In genomic region chr1:222634180-222635013, GRCh38 we compare ENCODE assay signal across 8 cellular contexts. TPM values are rescaled to one million over a fixed set of nuclear protein-coding genes. Genes with fewer than 3 reads are reported as not detected.
DNase-seq lines count a peak whose midpoint lies in the region; ATAC-seq and TF ChIP-seq lines count a peak whose summit lies in the region.

No MANE protein-coding gene starts in this region.

- H3K36me3 Mint-ChIP-seq in MCF 10A (ENCODE audit: insufficient read depth, unreplicated experiment) = peaks cover 92% of the 10 kb centered on the region

- peaks cover 6% of the 10 kb centered on the region for H3K4me1 Mint-ChIP-seq in MCF 10A (ENCODE audit: insufficient read depth, unreplicated experiment)

- intact Hi-C loops in MCF 10A (cut with micrococcal nuclease) = loop anchor here (1.0 to 5.0 kb wide), 3 partner anchors 45 to 169 kb away; partner anchors contain the start of gene TAF1A

- CTCF ChIA-PET in AG04450 (lab: Charles Lee) = interaction anchor here (0.6 to 5.9 kb wide), 30 partner anchors 10 to 179 kb away, joined by 3 to 134 read pairs (median 4); partner anchors contain the start of gene TAF1A
- CTCF ChIA-PET in MCF 10A (lab: Yijun Ruan, JAX) = interaction anchor here (0.5 to 6.2 kb wide), 50 partner anchors 8 to 1196 kb away, joined by 3 to 201 read pairs (median 5); partner anchors contain the start of genes DUSP10, HHIPL2 and TAF1A

- ATAC-seq in GM18502 (IDR thresholded peaks at IDR 0.05; ENCODE audit: poor library complexity, unreplicated experiment) = peak; percentile 86
- ATAC-seq in HG03045 (IDR thresholded peaks at IDR 0.05; ENCODE audit: unreplicated experiment) = peak; percentile 53

- TF ChIP-seq CTCF in AG04450 (IDR thresholded peaks at IDR 0.05; ENCODE audit: low read depth, low read length) (peak; percentile 85), MCF 10A (IDR thresholded peaks at IDR 0.05; ENCODE audit: unreplicated experiment) (peak; percentile 97)

- DNase-seq in AG04450 (ENCODE audit: low read depth, low spot score) (peak; percentile 85), NCI-H2081 (lab: John Stamatoyannopoulos, UW) (peak; percentile 92), T-helper 22 cell (ENCODE audit: low read depth) (peak; percentile 38), MCF 10A (ENCODE audit: unreplicated experiment) (peak; percentile 97), iris pigment epithelial cell (ENCODE audit: low read depth) (peak; percentile 87)
- peak; percentile 65 to 78 for DNase-seq in stimulated activated CD4-positive, alpha-beta T cell treated with anti-CD3 and anti-CD28 coated beads, Interleukin-2, amount 100 ng/mL, for 48 hours

- H3K27me3 Mint-ChIP-seq in MCF 10A (ENCODE audit: insufficient read depth, unreplicated experiment) = no peaks in the 10 kb centered on the region

- no peaks in the 10 kb centered on the region for H3K9me3 ChIP-seq in AG04450 (ENCODE audit: control insufficient read depth, insufficient read depth, low read length)

- H3K4me3 Mint-ChIP-seq in MCF 10A (ENCODE audit: unreplicated experiment) = no peak overlapping the region

- H3K27me3 ChIP-seq in AG04450 (ENCODE audit: control insufficient read depth, insufficient read depth, low read length) = no peaks in the 10 kb centered on the region

- no peak overlapping the region for H3K27ac ChIP-seq in AG04450 (ENCODE audit: low read depth, low read length)

- H3K27ac Mint-ChIP-seq in MCF 10A (ENCODE audit: low read depth, unreplicated experiment) = peak overlapping the region; percentile 55

- no peaks in the 10 kb centered on the region for H3K9me3 Mint-ChIP-seq in MCF 10A (ENCODE audit: unreplicated experiment)

- H3K4me3 ChIP-seq in AG04450 (ENCODE audit: low read depth, low read length) = no peak overlapping the region

- no TSS peak for BruUV-seq in MCF 10A (replicated peaks; lab: Mats Ljungman, UMichigan)

- POLR2A ChIA-PET in AG04450 (lab: Yijun Ruan, JAX) (interaction anchor here (0.8 to 1.2 kb wide), 3 partner anchors 10 to 169 kb away, joined by 5 to 10 read pairs (median 8); partner anchors contain the start of gene TAF1A), MCF 10A (lab: Yijun Ruan, JAX) (interaction anchor here (0.6 to 4.5 kb wide), 13 partner anchors 8 to 355 kb away, joined by 3 to 55 read pairs (median 4); partner anchors contain the start of gene TAF1A)

RNA-seq across cellular contexts. Expression of gene MIA3, which starts 16.5 kb away (rescaled TPM):
- 47.2 and 53.6 TPM in 2 replicates for polyA plus RNA-seq in AG04450 (2011; rRNA removed)
- 46.2 and 48.5 TPM in 2 replicates for polyA minus RNA-seq in AG04450 (2011; rRNA and poly(A)+ RNA removed)
- total RNA-seq in MCF 10A (2022) = 166 and 203 TPM in 2 replicates

RNA-seq across cellular contexts. Expression of gene TAF1A, which starts 44.7 kb away (rescaled TPM):
- polyA plus RNA-seq in AG04450 (2011; rRNA removed) = 4.9 and 7.3 TPM in 2 replicates
- 1.5 and 3.6 TPM in 2 replicates for polyA minus RNA-seq in AG04450 (2011; rRNA and poly(A)+ RNA removed)
- total RNA-seq in MCF 10A (2022) = 38.2 and 39.3 TPM in 2 replicates

Comparison
In these comparisons a context has a peak if more than half of its experiments do, and no peak if none do; other contexts are left out.
1. DNase-seq: peak in every context shown above with its lines; median percentile 97 in MCF 10A; 92 in NCI-H2081; 87 in iris pigment epithelial cell; 85 in AG04450; 72 in stimulated activated CD4-positive, alpha-beta T cell treated with anti-CD3 and anti-CD28 coated beads, Interleukin-2, amount 100 ng/mL, for 48 hours; 38 in T-helper 22 cell.